In the genomic region with DNA sequence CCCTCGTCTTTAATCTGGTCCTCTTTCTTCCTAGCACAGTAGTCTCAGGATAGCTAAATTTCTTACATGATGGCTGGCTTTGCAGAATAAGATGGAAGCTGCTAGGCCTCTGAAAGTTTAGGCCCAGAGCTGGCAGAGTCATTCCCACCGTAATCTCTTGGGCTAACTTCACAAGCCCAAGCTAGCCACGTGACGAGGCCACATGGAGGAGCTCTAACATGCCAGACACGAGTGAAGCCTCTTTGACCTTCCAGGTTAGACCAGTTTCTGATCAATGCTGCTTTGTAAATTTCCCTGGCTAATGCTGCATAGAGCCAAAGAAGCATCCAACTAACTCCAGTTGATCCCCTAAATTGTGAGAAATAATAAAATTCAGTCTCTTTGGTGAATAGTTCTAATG, we compare ENCODE assay signal across 15 cellular contexts. TPM values are rescaled to one million over a fixed set of nuclear protein-coding genes. Genes with fewer than 3 reads are reported as not detected.
DNase-seq lines count a peak whose midpoint lies in the region; ATAC-seq and TF ChIP-seq lines count a peak whose summit lies in the region.
"Had no signal": no experiment of that assay in that cellular context is flagged by ENCODE, and none has a peak within 500 bp of the region (broad histone marks: within the 10 kb centered on the region; RNA-seq: fewer than 3 reads in every experiment).

No MANE protein-coding gene starts in this region.

- TF ChIP-seq POLR2A in heart left ventricle (IDR thresholded peaks at IDR 0.05), result no peak

- no peak overlapping the region for H3K27ac ChIP-seq in heart left ventricle
- H3K27ac ChIP-seq: KMS-11 had no signal

- TF ChIP-seq CTCF in heart left ventricle (IDR thresholded peaks at IDR 0.05), result no peak

- ATAC-seq in heart left ventricle (no peak), Right ventricle myocardium superior (ENCODE audit: poor library complexity) (no peak), HG03139 (IDR thresholded peaks at IDR 0.05; ENCODE audit: unreplicated experiment) (no peak), HG02623 (IDR thresholded peaks at IDR 0.05; ENCODE audit: unreplicated experiment) (no peak)
- ATAC-seq: stimulated activated naive CD8-positive, alpha-beta T cell treated with anti-CD3 and anti-CD28 coated beads, Interleukin-15, Interleukin-2, amounts not matched to agents 100 U/mL and 50 U/mL, for 24 hours had no signal

- WGBS in heart left ventricle, 4 donors, result 57 to 71% (median 63%) methylated on average over 5 of the region's 5 CpGs

- DNase-seq in COR-L47 (lab: John Stamatoyannopoulos, UW) (peak; percentile 11), H7 (peak; percentile 7), RPMI7951 (ENCODE audit: low read depth) (peak; percentile 11), iPS-NIHi7 (ENCODE audit: extremely low spot score) (peak; percentile 51), heart left ventricle (no peak), Right ventricle myocardium superior (no peak)
- DNase-seq: activated gamma-delta T cell; GOT3; NCI-H446; stimulated activated CD4-positive, alpha-beta T cell treated with anti-CD3 and anti-CD28 coated beads, Interleukin-4, amount 100 ng/mL, for 1 hour; stimulated activated naive CD8-positive, alpha-beta T cell treated with anti-CD3 and anti-CD28 coated beads, Interleukin-15, Interleukin-2, amounts not matched to agents 100 U/mL and 50 U/mL, for 24 hours; SW 1271 had no signal

- H3K4me3 ChIP-seq in H7 (ENCODE audit: insufficient read depth, low read depth, low read length) (no peak overlapping the region), heart left ventricle (no peak overlapping the region)

- H3K36me3 ChIP-seq in H7 (replicated peaks; ENCODE audit: control insufficient read depth, insufficient read depth, low read length) (no peaks in the 10 kb centered on the region), heart left ventricle (no peaks in the 10 kb centered on the region)

- no peaks in the 10 kb centered on the region for H3K9me3 ChIP-seq in heart left ventricle

- intact Hi-C loops in heart left ventricle (cut with DNase I) (no loop called here), Right ventricle myocardium superior (cut with DNase I) (no loop called here)

- H3K27me3 ChIP-seq in H7 (ENCODE audit: control insufficient read depth, insufficient read depth, low read length) (no peaks in the 10 kb centered on the region), heart left ventricle (peaks cover 0 to under 1% (median 0%) of the 10 kb centered on the region in 9 donors)

- H3K4me1 ChIP-seq in heart left ventricle, result no peaks in the 10 kb centered on the region

RNA-seq across cellular contexts. Expression of gene CENPE, which starts 9.5 kb away (rescaled TPM):
- 10.6 and 21.5 TPM in 2 replicates for total RNA-seq in H7 (2014; rRNA removed; shearing (Covaris generic))
- 26.7 and 36.9 TPM in 2 replicates for total RNA-seq in RPMI7951 (2014; rRNA removed; shearing (Covaris generic))
- total RNA-seq in heart left ventricle (1 to 10 TPM in 3 of 9 donors, under 1 TPM in 6; 0.06 to 7.7 (median 0.86) TPM), Right ventricle myocardium superior (0.40 TPM)
- polyA plus RNA-seq in heart left ventricle, result under 1 TPM; 0.08 to 0.17 TPM

Comparison
In these comparisons a context has a peak if more than half of its experiments do, and no peak if none do; other contexts are left out.
1. DNase-seq: peak in COR-L47 (single experiment), H7 (single experiment), RPMI7951 (single experiment) and iPS-NIHi7 (single experiment); none in heart left ventricle (0 of 5) and Right ventricle myocardium superior (single experiment).